Comparison of ENCODE assay signal across 2 cellular contexts in the genomic region with DNA sequence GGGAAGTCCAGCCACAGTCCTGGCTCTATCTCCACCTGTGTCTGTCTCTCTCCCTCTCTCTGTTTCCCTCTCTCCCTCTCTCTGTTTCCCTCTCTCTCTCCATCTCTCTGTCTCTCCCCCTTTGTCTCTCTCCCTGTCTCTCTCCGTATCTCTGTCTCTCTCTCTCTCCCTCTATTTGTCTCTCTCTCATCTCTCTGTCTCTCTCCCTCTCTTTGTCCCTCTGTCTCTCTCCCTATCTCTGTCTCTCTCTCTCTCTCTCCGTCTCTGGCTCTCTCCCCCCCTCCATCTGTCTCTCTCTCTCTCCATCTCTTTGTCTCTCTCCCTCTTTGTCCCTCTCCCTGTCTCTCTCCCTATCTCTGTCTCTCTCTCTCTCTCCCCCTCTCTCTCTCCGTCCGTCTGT.
TF ChIP-seq lines count a peak whose summit lies in the region.

No MANE protein-coding gene starts in this region.

TF ChIP-seq in HEK293, 187 proteins besides CTCF, POLR2A, EP300 and RAD21 (continued from another document):
- TF ChIP-seq ZNF596 (tag by site-specific recombination; IDR thresholded peaks at IDR 0.05) = peak; percentile 96
- TF ChIP-seq ZNF366 (tag by site-specific recombination; conservative IDR thresholded peaks at IDR 0.05) = peak; percentile 44; the same call in 1 of the 2 replicates
- no peak for TF ChIP-seq ZNF600 (tag by site-specific recombination; IDR thresholded peaks at IDR 0.05)
- no peak for TF ChIP-seq ZBTB7A (tag by site-specific recombination; IDR thresholded peaks at IDR 0.05; ENCODE audit: low read depth)
TF ChIP-seq in HEK293: peak in this region for 2.

TF ChIP-seq in K562, 482 proteins besides CTCF, POLR2A, EP300 and RAD21 (continued from another document):
- TF ChIP-seq STAG1 (CRISPR knock-in tag; IDR thresholded peaks at IDR 0.05; ENCODE audit: borderline replicate concordance) (no peak), RBM22 (IDR thresholded peaks at IDR 0.05; ENCODE audit: low read depth, low read length, poor library complexity, severe bottlenecking) (no peak), ETV5 (CRISPR knock-in tag; IDR thresholded peaks at IDR 0.05; ENCODE audit: low read depth) (no peak)
TF ChIP-seq in K562: peak in this region for 1.
